9 cellular contexts compared by ENCODE assay signal in the genomic region with DNA sequence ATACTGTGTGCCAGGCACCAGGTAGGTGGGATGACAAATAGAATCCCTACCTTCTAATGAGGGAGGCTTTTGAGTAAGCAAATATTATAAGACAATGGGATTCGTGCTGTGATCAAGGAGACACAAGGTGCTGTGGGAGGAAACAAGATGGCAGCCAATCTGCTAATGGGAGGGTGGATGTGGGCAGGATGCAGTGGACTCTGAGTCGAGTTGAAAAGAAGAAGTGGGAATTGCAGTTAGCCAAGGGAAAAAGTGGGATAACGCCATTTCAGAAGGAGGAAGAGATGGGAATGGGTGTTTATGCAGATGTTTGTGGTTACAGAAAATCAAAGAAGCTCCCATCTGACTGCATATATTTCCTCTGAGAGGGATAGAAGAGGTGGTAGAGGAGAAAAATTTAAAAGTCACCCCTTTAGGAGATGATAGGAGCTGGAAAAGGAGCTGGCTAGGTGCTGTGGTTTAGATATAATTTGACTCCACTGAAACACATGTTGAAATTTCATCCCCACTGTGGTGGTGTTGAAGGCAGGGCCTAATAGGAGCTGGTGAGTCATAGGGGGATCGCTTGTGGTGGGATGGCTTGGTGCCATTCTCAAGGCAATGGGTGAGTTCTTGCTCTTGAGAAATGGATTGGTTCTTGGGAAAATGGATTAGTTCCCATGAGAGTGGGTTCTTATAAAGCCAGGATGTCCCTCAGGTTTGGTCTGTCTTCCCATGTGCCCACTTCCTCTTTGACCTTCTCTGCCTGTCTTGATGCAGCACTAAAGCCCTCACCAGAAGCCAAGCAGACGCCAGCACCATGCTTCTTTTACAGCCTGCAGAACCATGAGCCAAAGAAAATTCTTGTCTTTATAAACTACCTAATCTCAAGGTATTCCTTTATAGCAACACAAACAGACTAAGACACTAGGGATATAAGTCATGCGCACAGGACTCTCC. TPM values are rescaled to one million over a fixed set of nuclear protein-coding genes. Genes with fewer than 3 reads are reported as not detected.
DNase-seq lines count a peak whose midpoint lies in the region; ATAC-seq and TF ChIP-seq lines count a peak whose summit lies in the region.
"Had no signal": no experiment of that assay in that cellular context is flagged by ENCODE, and none has a peak within 500 bp of the region (broad histone marks: within the 10 kb centered on the region; RNA-seq: fewer than 3 reads in every experiment).

No MANE protein-coding gene starts in this region.

- ATAC-seq in GM19035 (IDR thresholded peaks at IDR 0.05; ENCODE audit: unreplicated experiment) (peak; percentile 35), HG02884 (IDR thresholded peaks at IDR 0.05; ENCODE audit: unreplicated experiment) (peak; percentile 36)

- no peak for TF ChIP-seq POLR2A in NB4 (IDR thresholded peaks at IDR 0.05; ENCODE audit: extremely low read depth, insufficient read length)

- TF ChIP-seq CTCF in NB4 (IDR thresholded peaks at IDR 0.05; ENCODE audit: low read depth, low read length): no peak

- DNase-seq in NB4 (ENCODE audit: low read depth) (peak; percentile 91), myocyte (ENCODE audit: low read depth) (peak; percentile 91), NCI-H187 (lab: John Stamatoyannopoulos, UW) (no peak)
- no peak for DNase-seq in effector CD4-positive, alpha-beta T cell
- no peak for DNase-seq in activated effector memory CD4-positive, alpha-beta T cell treated with anti-CD3 and anti-CD28 coated beads, Interleukin-2, amount 50 U/mL, for 16 hours
- DNase-seq: NCI-H748 treated with DMSO at 0.1 percent for 48 hours had no signal

- H3K4me3 ChIP-seq in NB4 (ENCODE audit: low read depth, low read length): no peak overlapping the region

RNA-seq across cellular contexts. Expression of a gene that starts 30.0 kb away (rescaled TPM):
- total RNA-seq in myocyte: not detected in 2 replicates
- polyA plus RNA-seq in myocyte (2012): not detected
- total RNA-seq: renal cortical epithelial cell had no signal

Comparison
In these comparisons a context has a peak if more than half of its experiments do, and no peak if none do; other contexts are left out.
1. DNase-seq: peak in NB4 (single experiment) and myocyte (single experiment); none in effector CD4-positive, alpha-beta T cell (single experiment), activated effector memory CD4-positive, alpha-beta T cell treated with anti-CD3 and anti-CD28 coated beads, Interleukin-2, amount 50 U/mL, for 16 hours (single experiment) and NCI-H187 (0 of 2).